In the genomic region with DNA sequence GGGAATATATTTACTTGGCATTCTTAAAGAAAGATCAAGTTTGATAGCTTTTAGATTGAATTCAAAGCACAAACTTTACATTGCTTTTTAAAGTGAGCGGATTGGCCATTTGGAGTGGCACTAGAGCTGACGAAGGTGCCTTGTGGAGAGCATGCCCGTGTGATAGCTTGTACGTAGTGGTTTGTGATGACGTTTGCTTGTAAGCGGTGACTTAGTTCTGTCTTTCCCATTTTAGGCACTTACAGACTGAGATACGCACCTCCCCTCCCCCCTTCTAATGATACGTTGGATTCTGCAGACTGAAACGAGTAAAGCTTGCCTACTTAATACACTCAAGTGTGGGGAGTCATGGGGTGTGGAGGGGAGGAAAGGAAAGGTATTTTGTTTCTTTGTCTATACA, we compare ENCODE assay signal across 24 cellular contexts.
"Had no signal": no experiment of that assay in that cellular context is flagged by ENCODE, and none has a peak within 500 bp of the region (broad histone marks: within the 10 kb centered on the region; RNA-seq: fewer than 3 reads in every experiment).

No MANE protein-coding gene starts in this region.

- H3K36me3 ChIP-seq: breast epithelium had no signal

- H3K9me3 Mint-ChIP-seq: activated CD4-positive, alpha-beta memory T cell treated with anti-CD3 and anti-CD28 coated beads for 36 hours; activated CD4-positive, alpha-beta T cell treated with anti-CD3 and anti-CD28 coated beads, Interleukin-2, amount 10 ng/mL, durations not matched to agents 24 days and 14 days; activated naive CD4-positive, alpha-beta T cell treated with anti-CD3 and anti-CD28 coated beads, Interleukin-2, amount 50 U/mL, for 24 hours; activated naive CD8-positive, alpha-beta T cell treated with anti-CD3 and anti-CD28 coated beads, Interleukin-2, amount 50 U/mL, for 24 hours; activated T-cell treated with anti-CD3 and anti-CD28 coated beads, Interleukin-2, amount 50 U/mL, for 4 hours; activated T-helper 2 cell treated with anti-CD3 and anti-CD28 coated beads, Interferon-gamma antibody, Interleukin-2, Interleukin-4, amounts not matched to agents 10 μg/mL and 5 μg/mL and 100 μg/mL, durations not matched to agents 14 hours and 24 hours and 36 hours; natural killer cell treated with Interleukin-12 subunit alpha and Interleukin-12 subunit beta and Interleukin-15 and Interleukin-18, amount 100 ng/mL, for 72 hours; stimulated activated naive CD8-positive, alpha-beta T cell treated with anti-CD3 and anti-CD28 coated beads, Interleukin-15, Interleukin-2, amounts not matched to agents 100 ng/mL and 50 ng/mL, for 24 hours; T-helper 1 cell treated with Interleukin-12 subunit alpha and Interleukin-12 subunit beta and Interleukin-4 antibody, amounts not matched to agents 30 μg/mL and 1 μg/mL, for 36 hours had no signal

- H3K27me3 ChIP-seq: breast epithelium, esophagus squamous epithelium, right lobe of liver, thyroid gland, upper lobe of left lung had no signal

- H3K4me3 Mint-ChIP-seq: activated CD4-positive, alpha-beta memory T cell treated with anti-CD3 and anti-CD28 coated beads for 36 hours; activated CD4-positive, alpha-beta T cell treated with anti-CD3 and anti-CD28 coated beads, Interleukin-2, amount 10 ng/mL, durations not matched to agents 24 days and 14 days; activated naive CD4-positive, alpha-beta T cell treated with anti-CD3 and anti-CD28 coated beads, Interleukin-2, amount 50 U/mL, for 24 hours; activated naive CD8-positive, alpha-beta T cell treated with anti-CD3 and anti-CD28 coated beads, Interleukin-2, amount 50 U/mL, for 24 hours; activated T-cell treated with anti-CD3 and anti-CD28 coated beads, Interleukin-2, amount 50 U/mL, for 4 hours; natural killer cell treated with Interleukin-12 subunit alpha and Interleukin-12 subunit beta and Interleukin-15 and Interleukin-18, amount 100 ng/mL, for 72 hours; stimulated activated naive CD8-positive, alpha-beta T cell treated with anti-CD3 and anti-CD28 coated beads, Interleukin-15, Interleukin-2, amounts not matched to agents 100 ng/mL and 50 ng/mL, for 24 hours; T-helper 1 cell treated with Interleukin-12 subunit alpha and Interleukin-12 subunit beta and Interleukin-4 antibody, amounts not matched to agents 30 μg/mL and 1 μg/mL, for 36 hours had no signal

- H3K27me3 Mint-ChIP-seq: activated CD4-positive, alpha-beta memory T cell treated with anti-CD3 and anti-CD28 coated beads for 36 hours; activated CD4-positive, alpha-beta T cell treated with anti-CD3 and anti-CD28 coated beads, Interleukin-2, amount 10 ng/mL, durations not matched to agents 24 days and 14 days; activated naive CD4-positive, alpha-beta T cell treated with anti-CD3 and anti-CD28 coated beads, Interleukin-2, amount 50 U/mL, for 24 hours; activated naive CD8-positive, alpha-beta T cell treated with anti-CD3 and anti-CD28 coated beads, Interleukin-2, amount 50 U/mL, for 24 hours; natural killer cell treated with Interleukin-12 subunit alpha and Interleukin-12 subunit beta and Interleukin-15 and Interleukin-18, amount 100 ng/mL, for 72 hours; stimulated activated naive CD8-positive, alpha-beta T cell treated with anti-CD3 and anti-CD28 coated beads, Interleukin-15, Interleukin-2, amounts not matched to agents 100 ng/mL and 50 ng/mL, for 24 hours had no signal

- H3K4me3 ChIP-seq: breast epithelium, esophagus squamous epithelium, lung, mucosa of descending colon, right lobe of liver, thyroid gland, upper lobe of left lung had no signal

- H3K27ac ChIP-seq: breast epithelium, epithelial cell of prostate, esophagus squamous epithelium, thyroid gland, upper lobe of left lung had no signal

- H3K4me1 ChIP-seq: breast epithelium, right lobe of liver, upper lobe of left lung had no signal

- DNase-seq: activated CD4-positive, alpha-beta memory T cell treated with anti-CD3 and anti-CD28 coated beads for 36 hours; activated CD4-positive, alpha-beta T cell treated with anti-CD3 and anti-CD28 coated beads, Interleukin-2, amount 10 ng/mL, durations not matched to agents 24 days and 14 days; activated CD4-positive, CD25-positive, alpha-beta regulatory T cell treated with anti-CD3 and anti-CD28 coated beads, Interleukin-2, amount 50 U/mL, for 72 hours; activated naive CD8-positive, alpha-beta T cell treated with anti-CD3 and anti-CD28 coated beads, Interleukin-2, amount 50 U/mL, for 24 hours; activated T-cell treated with anti-CD3 and anti-CD28 coated beads, Interleukin-2, amount 50 U/mL, for 4 hours; central memory CD4-positive, alpha-beta T cell; esophagus squamous epithelium; foreskin melanocyte; kidney glomerular epithelial cell; mucosa of descending colon; right lobe of liver; stimulated activated CD4-positive, alpha-beta T cell treated with anti-CD3 and anti-CD28 coated beads, Interleukin-2, amount 100 ng/mL, for 48 hours; substantia nigra; T-helper 9 cell; thyroid gland; upper lobe of left lung had no signal

- H3K27ac Mint-ChIP-seq: activated CD4-positive, alpha-beta memory T cell treated with anti-CD3 and anti-CD28 coated beads for 36 hours; activated naive CD4-positive, alpha-beta T cell treated with anti-CD3 and anti-CD28 coated beads, Interleukin-2, amount 50 U/mL, for 24 hours; natural killer cell treated with Interleukin-12 subunit alpha and Interleukin-12 subunit beta and Interleukin-15 and Interleukin-18, amount 100 ng/mL, for 72 hours; stimulated activated naive CD8-positive, alpha-beta T cell treated with anti-CD3 and anti-CD28 coated beads, Interleukin-15, Interleukin-2, amounts not matched to agents 100 ng/mL and 50 ng/mL, for 24 hours; T-helper 1 cell treated with Interleukin-12 subunit alpha and Interleukin-12 subunit beta and Interleukin-4 antibody, amounts not matched to agents 30 μg/mL and 1 μg/mL, for 36 hours had no signal

- ATAC-seq: activated naive CD8-positive, alpha-beta T cell treated with anti-CD3 and anti-CD28 coated beads, Interleukin-2, amount 50 U/mL, for 24 hours; activated T-cell treated with anti-CD3 and anti-CD28 coated beads, Interleukin-2, amount 50 U/mL, for 4 hours; mucosa of descending colon; natural killer cell treated with Interleukin-12 subunit alpha and Interleukin-12 subunit beta and Interleukin-15 and Interleukin-18, amount 100 ng/mL, for 72 hours had no signal

- H3K9me3 ChIP-seq: breast epithelium, esophagus squamous epithelium, mucosa of descending colon, right lobe of liver, thyroid gland, upper lobe of left lung had no signal
